Comparison of ENCODE assay signal across 1 cellular context in the genomic region with DNA sequence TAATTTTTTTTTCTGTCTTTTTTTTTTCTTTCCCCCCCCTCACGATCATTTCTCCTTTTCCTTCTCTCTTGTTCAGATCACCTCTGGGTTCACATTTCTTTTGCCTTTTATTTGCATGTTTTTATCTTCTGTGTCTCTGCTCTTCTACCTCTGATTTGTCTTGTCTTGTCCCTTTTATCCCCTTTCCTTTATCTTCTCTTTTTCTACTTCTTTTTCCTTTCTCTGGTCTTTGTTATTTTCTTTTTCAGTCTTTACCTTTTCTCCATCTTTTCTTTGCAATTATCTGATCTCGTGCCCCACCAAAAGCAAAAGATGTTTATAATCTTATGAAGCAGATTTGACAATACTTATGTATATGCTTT.
TF ChIP-seq lines count a peak whose summit lies in the region.

No MANE protein-coding gene starts in this region.

TF ChIP-seq in HEK293, 187 proteins besides CTCF, POLR2A, EP300 and RAD21:
- TF ChIP-seq ZNF23 (tag by site-specific recombination; IDR thresholded peaks at IDR 0.05; ENCODE audit: borderline replicate concordance) (no peak), ZNF366 (tag by site-specific recombination; conservative IDR thresholded peaks at IDR 0.05) (0 out of 2 replicates have a peak, but pooled peaks have one; percentile 29), PRDM1 (tag by site-specific recombination; IDR thresholded peaks at IDR 0.05) (peak; percentile 60)
